23 cellular contexts compared by ENCODE assay signal in genomic region chr12:26034371-26035142, GRCh38.
DNase-seq lines count a peak whose midpoint lies in the region; ATAC-seq, FAIRE-seq and TF ChIP-seq lines count a peak whose summit lies in the region.
"Had no signal": no experiment of that assay in that cellular context is flagged by ENCODE, and none has a peak within 500 bp of the region (broad histone marks: within the 10 kb centered on the region; RNA-seq: fewer than 3 reads in every experiment).

No MANE protein-coding gene starts in this region.

- ATAC-seq in GM18511 (IDR thresholded peaks at IDR 0.05; ENCODE audit: unreplicated experiment) = no peak
- ATAC-seq: activated CD8-positive, alpha-beta memory T cell treated with anti-CD3 and anti-CD28 coated beads, Interleukin-2, amount 10 ng/mL, durations not matched to agents 7 days and 5 days; gastrocnemius medialis had no signal

- H4K20me1 ChIP-seq in GM23248 (ENCODE audit: insufficient read depth) (peaks cover 3% of the 10 kb centered on the region; the same call in 1 of the 2 replicates), astrocyte (ENCODE audit: insufficient read depth, low read length) (peaks cover 39% of the 10 kb centered on the region)

- H3K4me1 ChIP-seq in GM23248 (ENCODE audit: insufficient read depth) (peaks cover 54% of the 10 kb centered on the region), astrocyte (ENCODE audit: insufficient read depth, low read length) (no peaks in the 10 kb centered on the region)

- no peaks in the 10 kb centered on the region for H3K36me3 Mint-ChIP-seq in astrocyte (ENCODE audit: low read depth, unreplicated experiment)
- H3K36me3 Mint-ChIP-seq: activated CD8-positive, alpha-beta memory T cell treated with anti-CD3 and anti-CD28 coated beads, Interleukin-2, amount 10 ng/mL, durations not matched to agents 7 days and 5 days had no signal

- H3K9me2 ChIP-seq in GM23248 (ENCODE audit: insufficient read depth) = no peaks in the 10 kb centered on the region

- DNase-seq in AG08395 (ENCODE audit: low spot score) (peak; percentile 52), GM23248 (peak; percentile 40), astrocyte (ENCODE audit: low read depth) (peak; percentile 93), myocyte (ENCODE audit: low read depth) (peak; percentile 17), NCI-H187 (lab: John Stamatoyannopoulos, UW) (no peak)
- no peak for DNase-seq in stimulated activated naive CD4-positive, alpha-beta T cell (lab: John Stamatoyannopoulos, UW)
- no peak for DNase-seq in activated CD4-positive, alpha-beta T cell treated with anti-CD3 and anti-CD28 coated beads, Interleukin-2, amount 50 U/mL, for 48 hours
- DNase-seq: activated CD4-positive, alpha-beta T cell treated with anti-CD3 and anti-CD28 coated beads for 4 hours; activated CD8-positive, alpha-beta memory T cell treated with anti-CD3 and anti-CD28 coated beads, Interleukin-2, amount 10 ng/mL, durations not matched to agents 7 days and 5 days; AML-193; cortex of kidney; DND-41; gastrocnemius medialis; kidney; MG63; NCI-H146; NCI-H2171 treated with DMSO at 0.1 percent for 48 hours; occipital lobe; Right ventricle myocardium superior had no signal

- H3K9me3 ChIP-seq in GM23248 (ENCODE audit: low read depth) = no peaks in the 10 kb centered on the region
- no peaks in the 10 kb centered on the region for H3K9me3 ChIP-seq in astrocyte (ENCODE audit: insufficient read depth, low read depth, low read length)
- H3K9me3 ChIP-seq: gastrocnemius medialis, MG63, right atrium auricular region, vagina had no signal

- no peaks in the 10 kb centered on the region for H3K9me3 Mint-ChIP-seq in astrocyte (ENCODE audit: unreplicated experiment)

- no peak overlapping the region for H3K4me3 Mint-ChIP-seq in astrocyte (ENCODE audit: unreplicated experiment)
- H3K4me3 Mint-ChIP-seq: activated CD8-positive, alpha-beta memory T cell treated with anti-CD3 and anti-CD28 coated beads, Interleukin-2, amount 10 ng/mL, durations not matched to agents 7 days and 5 days had no signal

- in situ Hi-C loops in GM23248 (cut with MboI) = no loop called here

- no peak for TF ChIP-seq CTCF in astrocyte (IDR thresholded peaks at IDR 0.05; ENCODE audit: insufficient read depth, low read depth, low read length)

- H3K27ac ChIP-seq in GM23248 = peak overlapping the region; percentile 57
- H3K27ac ChIP-seq in astrocyte (ENCODE audit: low read depth, low read length) = no peak overlapping the region
- H3K27ac ChIP-seq: gastrocnemius medialis, HL-60, right atrium auricular region, vagina had no signal

- H3K27ac Mint-ChIP-seq in astrocyte (ENCODE audit: unreplicated experiment) = no peak overlapping the region
- H3K27ac Mint-ChIP-seq: activated CD8-positive, alpha-beta memory T cell treated with anti-CD3 and anti-CD28 coated beads, Interleukin-2, amount 10 ng/mL, durations not matched to agents 7 days and 5 days had no signal

- H3F3A ChIP-seq in GM23248 (ENCODE audit: insufficient read depth) = peaks cover 51% of the 10 kb centered on the region

- H3K27me3 ChIP-seq in GM23248 (replicated peaks; ENCODE audit: insufficient read depth) = no peaks in the 10 kb centered on the region
- no peaks in the 10 kb centered on the region for H3K27me3 ChIP-seq in astrocyte (ENCODE audit: insufficient read depth, low read length)
- H3K27me3 ChIP-seq: gastrocnemius medialis, MG63, right atrium auricular region, vagina had no signal

- H3K27me3 Mint-ChIP-seq in astrocyte (ENCODE audit: low read depth, unreplicated experiment) = no peaks in the 10 kb centered on the region

- no peak overlapping the region for H3K9ac ChIP-seq in GM23248
- H3K9ac ChIP-seq in astrocyte (ENCODE audit: low read length) = no peak overlapping the region

- no peak overlapping the region for H3K4me3 ChIP-seq in GM23248
- no peak overlapping the region for H3K4me3 ChIP-seq in astrocyte (ENCODE audit: insufficient read depth, low read depth, low read length)
- H3K4me3 ChIP-seq: gastrocnemius medialis, MG63, right atrium auricular region, vagina had no signal

- H3K36me3 ChIP-seq in GM23248 (ENCODE audit: low read depth) (no peaks in the 10 kb centered on the region; the same call in 1 of the 2 replicates), astrocyte (ENCODE audit: insufficient read depth, low read length) (no peaks in the 10 kb centered on the region)
- H3K36me3 ChIP-seq: gastrocnemius medialis, MG63, right atrium auricular region, vagina had no signal

- H3K4me2 ChIP-seq in GM23248 (ENCODE audit: unreplicated experiment) (peak overlapping the region; percentile 23), astrocyte (ENCODE audit: low read length) (no peak overlapping the region)

- WGBS in GM23248 (ENCODE audit: low coverage in 1 of 2, low lambda C conversion rate in 2 of 2, missing lambda C conversion rate in 2 of 2), 2 experiments = 43 to 47% methylated on average over 5 of the region's 5 CpGs

- H2AFZ ChIP-seq in GM23248 (no peak overlapping the region), astrocyte (ENCODE audit: low read depth, low read length) (no peak overlapping the region)

- H3K79me2 ChIP-seq in GM23248 (ENCODE audit: insufficient read depth) (peaks cover 97% of the 10 kb centered on the region), astrocyte (ENCODE audit: insufficient read depth, low read length) (peaks cover 92% of the 10 kb centered on the region)

- H3K4me1 Mint-ChIP-seq in astrocyte (ENCODE audit: low read depth, unreplicated experiment) = peaks cover 5% of the 10 kb centered on the region
- H3K4me1 Mint-ChIP-seq: activated CD8-positive, alpha-beta memory T cell treated with anti-CD3 and anti-CD28 coated beads, Interleukin-2, amount 10 ng/mL, durations not matched to agents 7 days and 5 days had no signal

- FAIRE-seq in astrocyte (lab: Jason Lieb, UNC) = peak; percentile 5

Comparison
In these comparisons a context has a peak if more than half of its experiments do, and no peak if none do; other contexts are left out.
1. DNase-seq: peak in AG08395 (single experiment), GM23248 (single experiment), astrocyte (single experiment) and myocyte (single experiment); none in stimulated activated naive CD4-positive, alpha-beta T cell (0 of 6), NCI-H187 (0 of 2) and activated CD4-positive, alpha-beta T cell treated with anti-CD3 and anti-CD28 coated beads, Interleukin-2, amount 50 U/mL, for 48 hours (0 of 2).